In the genomic region with DNA sequence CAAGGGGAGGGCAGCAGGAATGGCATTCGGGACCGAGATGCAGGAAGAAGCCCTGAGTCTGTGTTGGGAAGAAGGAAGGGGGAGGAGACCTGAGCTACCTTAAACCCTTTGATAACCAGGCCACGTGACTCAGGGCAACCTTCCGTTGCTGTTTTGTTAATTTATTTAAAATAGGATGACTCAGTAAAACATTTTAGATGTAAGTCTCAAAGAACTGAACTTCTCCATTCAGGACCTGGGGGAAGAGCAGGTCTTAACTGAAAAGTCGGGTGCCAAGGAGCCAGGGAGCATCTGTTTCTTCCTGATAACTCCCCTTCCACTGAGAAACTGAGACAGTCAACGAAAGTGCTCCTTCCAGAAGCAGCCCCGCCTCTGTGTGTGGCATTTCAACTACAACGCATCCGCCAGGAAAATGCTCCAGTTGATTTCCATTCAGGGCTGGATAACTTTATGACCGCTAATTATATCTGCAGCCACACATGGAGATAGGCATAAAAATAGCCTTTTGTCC, we compare ENCODE assay signal across 10 cellular contexts.
DNase-seq lines count a peak whose midpoint lies in the region; ATAC-seq, FAIRE-seq and TF ChIP-seq lines count a peak whose summit lies in the region.
"Had no signal": no experiment of that assay in that cellular context is flagged by ENCODE, and none has a peak within 500 bp of the region (broad histone marks: within the 10 kb centered on the region; RNA-seq: fewer than 3 reads in every experiment).

No MANE protein-coding gene starts in this region.

- no peaks in the 10 kb centered on the region for H3K9me3 ChIP-seq in CD4-positive, CD25-positive, alpha-beta regulatory T cell (ENCODE audit: control insufficient read depth in 2 of 2, low read length in 2 of 2)
- H3K9me3 ChIP-seq in H1 (ENCODE audit: insufficient read depth in 2 of 2, low read depth in 1 of 2, low read length in 1 of 2), result no peaks in the 10 kb centered on the region; a peak in 1 of 4 replicates
- no peaks in the 10 kb centered on the region for H3K9me3 ChIP-seq in mucosa of descending colon

- POLR2A ChIA-PET in H1 (lab: Charles Lee; ENCODE audit: partially characterized antibody), result interaction anchor here (0.9 to 1.3 kb wide), 3 partner anchors 19 to 44 kb away, joined by 3 read pairs; no protein-coding TSS in a partner anchor
- POLR2A ChIA-PET in GM10248 (lab: Yijun Ruan, JAX), result no interaction called here

- ATAC-seq in CD4-positive, CD25-positive, alpha-beta regulatory T cell (ENCODE audit: low read depth in 2 of 2), result no peak
- ATAC-seq in mucosa of descending colon (peak; percentile 73), HG02852 (IDR thresholded peaks at IDR 0.05; ENCODE audit: unreplicated experiment) (no peak)

- TF ChIP-seq EP300 in H1 (IDR thresholded peaks at IDR 0.05; ENCODE audit: borderline replicate concordance in 1 of 2, low read depth in 2 of 2, low read length in 2 of 2), result 0 out of 3 replicates have a peak, but pooled peaks of 1 of the 2 experiments have one; percentile 20

- H2BK120ac ChIP-seq in H1 (replicated peaks; ENCODE audit: low read depth, low read length), result no peak overlapping the region

- peak overlapping the region; percentile 92; the same call in 1 of the 2 replicates for H2AK5ac ChIP-seq in H1 (ENCODE audit: low read depth, low read length)

- intact Hi-C loops in mucosa of descending colon (cut with DNase I, micrococcal nuclease), result no loop called here

- H3K79me2 ChIP-seq in H1 (ENCODE audit: control insufficient read depth in 1 of 2, insufficient read depth in 2 of 2, low read length in 2 of 2), result no peaks in the 10 kb centered on the region

- peaks cover 45% of the 10 kb centered on the region for H3K4me1 ChIP-seq in CD4-positive, CD25-positive, alpha-beta regulatory T cell (ENCODE audit: control insufficient read depth, insufficient read depth, low read length, poor library complexity, severe bottlenecking)
- H3K4me1 ChIP-seq in H1 (replicated peaks in 1 of 4; ENCODE audit: control insufficient read depth in 3 of 4, insufficient read depth in 4 of 4, low read length in 3 of 4), result peaks cover 33 to 54% (median 41%) of the 10 kb centered on the region in 4 experiments
- H3K4me1 ChIP-seq in mucosa of descending colon (ENCODE audit: low read depth), result peaks cover 36% of the 10 kb centered on the region

- H4K20me1 ChIP-seq in H1 (replicated peaks in 1 of 2; ENCODE audit: control insufficient read depth in 1 of 2, insufficient read depth in 2 of 2, low read length in 2 of 2), result no peaks in the 10 kb centered on the region

- peaks cover 47% of the 10 kb centered on the region for H3K36me3 Mint-ChIP-seq in CD4-positive, CD25-positive, alpha-beta regulatory T cell

- TF ChIP-seq POLR2A in H1 (IDR thresholded peaks at IDR 0.05; ENCODE audit: control extremely low read depth in 1 of 2, low read depth in 2 of 2, low read length in 2 of 2), result peak in 1 of 2 experiments; percentile 41; a peak in 1 of 3 replicates

- H3K4me2 ChIP-seq in H1 (ENCODE audit: insufficient read depth in 1 of 2, low read depth in 2 of 2, low read length in 2 of 2), result peak overlapping the region; percentile 51 to 62; a peak in 3 of 4 replicates

- H2BK20ac ChIP-seq in H1 (ENCODE audit: low read length), result peak overlapping the region; percentile 43; the same call in 1 of the 2 replicates

- peak in 1 of 3 donors; percentile 32 for DNase-seq in CD4-positive, CD25-positive, alpha-beta regulatory T cell
- DNase-seq in NCI-H526 treated with DMSO at 0.1 percent for 48 hours (lab: John Stamatoyannopoulos, UW), result peak; percentile 82
- DNase-seq in H1 (ENCODE audit: low read depth in 1 of 2, low spot score in 2 of 2), result peak in 1 of 2 experiments; percentile 47
- DNase-seq in mucosa of descending colon, result peak; percentile 74 to 86 (median 75)
- no peak for DNase-seq in urothelium cell line (ENCODE audit: low spot score)
- no peak for DNase-seq in GM10248 (ENCODE audit: extremely low spot score)
- DNase-seq in stimulated activated CD4-positive, alpha-beta T cell treated with anti-CD3 and anti-CD28 coated beads, Interleukin-4, amount 100 ng/mL, for 4 hours, result no peak
- DNase-seq: KBM-7 had no signal

- no peaks in the 10 kb centered on the region for H3K27me3 ChIP-seq in CD4-positive, CD25-positive, alpha-beta regulatory T cell (ENCODE audit: control insufficient read depth, insufficient read depth, low read length)
- H3K27me3 ChIP-seq in H1 (replicated peaks in 1 of 4; ENCODE audit: control insufficient read depth in 3 of 4, extremely low read depth in 1 of 4, insufficient read depth in 3 of 4, low read length in 3 of 4), result no peaks in the 10 kb centered on the region

- H3K4me3 Mint-ChIP-seq in CD4-positive, CD25-positive, alpha-beta regulatory T cell, result peak overlapping the region in 1 of 4 donors; percentile 7

- no peak overlapping the region for H4K5ac ChIP-seq in H1 (ENCODE audit: insufficient read length, low read depth, low read length)

- peaks cover 26 to 65% (median 49%) of the 10 kb centered on the region in 4 donors for H3K4me1 Mint-ChIP-seq in CD4-positive, CD25-positive, alpha-beta regulatory T cell

- peak overlapping the region; percentile 94 for H2BK5ac ChIP-seq in H1 (ENCODE audit: low read depth, low read length)

- no peaks in the 10 kb centered on the region for H3K27me3 Mint-ChIP-seq in CD4-positive, CD25-positive, alpha-beta regulatory T cell

- H4K8ac ChIP-seq in H1 (ENCODE audit: extremely low read depth, insufficient read depth, low read length), result no peak overlapping the region

- no peak overlapping the region for H2AFZ ChIP-seq in H1 (ENCODE audit: low read length)

- peak overlapping the region; percentile 25; the same call in 1 of the 2 replicates for H3K18ac ChIP-seq in H1 (ENCODE audit: extremely low read depth, low read length)

- no peaks in the 10 kb centered on the region for H3K9me3 Mint-ChIP-seq in CD4-positive, CD25-positive, alpha-beta regulatory T cell

- FAIRE-seq in H1 (lab: Jason Lieb, UNC) (no peak), urothelium cell line (lab: Jason Lieb, UNC) (no peak)
- FAIRE-seq: astrocyte had no signal

- no peak overlapping the region for H3K4ac ChIP-seq in H1 (replicated peaks; ENCODE audit: insufficient read length, low read depth, low read length)

- H4K91ac ChIP-seq in H1 (replicated peaks; ENCODE audit: insufficient read length, low read length), result peak overlapping the region; percentile 50

- H3K23me2 ChIP-seq in H1 (ENCODE audit: low read depth, low read length), result peaks cover 3% of the 10 kb centered on the region; the same call in 1 of the 2 replicates

- TF ChIP-seq CTCF in H1 (IDR thresholded peaks at IDR 0.05; ENCODE audit: control extremely low read depth in 1 of 3, insufficient read depth in 1 of 3, low read depth in 1 of 3, low read length in 3 of 3) (no peak), mucosa of descending colon (IDR thresholded peaks at IDR 0.05) (no peak), GM10248 (IDR thresholded peaks at IDR 0.05; ENCODE audit: control extremely low read depth, extremely low read depth, low read depth, missing control alignments) (no peak)

- H2BK12ac ChIP-seq in H1 (ENCODE audit: low read depth, low read length), result peak overlapping the region; percentile 95; the same call in 1 of the 2 replicates

- H3K79me1 ChIP-seq in H1 (ENCODE audit: low read depth, low read length), result no peaks in the 10 kb centered on the region

- peak overlapping the region in 2 of 3 donors; percentile 61 to 70 for H3K27ac Mint-ChIP-seq in CD4-positive, CD25-positive, alpha-beta regulatory T cell

- no peak overlapping the region for H3K27ac ChIP-seq in CD4-positive, CD25-positive, alpha-beta regulatory T cell (ENCODE audit: insufficient read depth, low read length, poor library complexity, severe bottlenecking)
- peak overlapping the region; percentile 62; the same call in 1 of the 2 replicates for H3K27ac ChIP-seq in H1 (ENCODE audit: low read depth, low read length)

- no peak overlapping the region for H3K4me3 ChIP-seq in CD4-positive, CD25-positive, alpha-beta regulatory T cell (ENCODE audit: low read depth, low read length)
- H3K4me3 ChIP-seq in H1 (ENCODE audit: extremely low read depth in 1 of 4, insufficient read depth in 2 of 4, low read depth in 3 of 4, low read length in 4 of 4) (peak overlapping the region in 1 of 4 experiments; percentile 19; a peak in 2 of 8 replicates), mucosa of descending colon (no peak overlapping the region)

- WGBS in H1 (ENCODE audit: extremely low coverage in 1 of 2, insufficient coverage in 1 of 2, insufficient read length in 1 of 2, insufficient replicate concordance in 2 of 2, low coverage in 1 of 2, low lambda C conversion rate in 2 of 2, missing lambda C conversion rate in 1 of 2), 2 experiments, result 17% methylated on average over 10 of the region's 10 CpGs; no CpG with 5 or more reads in 1 of the 2 experiments

- H3K56ac ChIP-seq in H1 (replicated peaks; ENCODE audit: insufficient read length, low read depth, low read length), result no peak overlapping the region

- TF ChIP-seq RAD21 in H1 (IDR thresholded peaks at IDR 0.05 in 1 of 2, conservative IDR thresholded peaks at IDR 0.05 in 1 of 2; ENCODE audit: low read depth in 2 of 2, low read length in 2 of 2), result no peak

- H3K14ac ChIP-seq in H1 (ENCODE audit: insufficient read length), result no peak overlapping the region

- H2BK15ac ChIP-seq in H1 (ENCODE audit: low read length), result no peak overlapping the region

- H3K9ac ChIP-seq in H1 (replicated peaks in 1 of 4; ENCODE audit: extremely low read depth in 1 of 4, low read depth in 3 of 4, low read length in 3 of 4), result no peak overlapping the region

- H3K36me3 ChIP-seq in CD4-positive, CD25-positive, alpha-beta regulatory T cell (ENCODE audit: control insufficient read depth, insufficient read depth, low read length), result peaks cover 49% of the 10 kb centered on the region
- H3K36me3 ChIP-seq in H1 (ENCODE audit: control insufficient read depth in 2 of 4, insufficient read depth in 4 of 4, low read length in 3 of 4), result peaks cover 0 to 9% (median 2%) of the 10 kb centered on the region in 4 experiments; a peak in 4 of 8 replicates
- H3K36me3 ChIP-seq in mucosa of descending colon (ENCODE audit: low read depth), result no peaks in the 10 kb centered on the region

- CTCF ChIA-PET in H1 (lab: Charles Lee; ENCODE audit: partially characterized antibody), result interaction anchor here (0.8 to 1.0 kb wide), 2 partner anchors 15 to 105 kb away, joined by 3 read pairs; no protein-coding TSS in a partner anchor
- CTCF ChIA-PET in GM10248 (lab: Yijun Ruan, JAX), result interaction anchor here (1.0 to 2.4 kb wide), 3 partner anchors 20 to 122 kb away, joined by 3 to 12 read pairs (median 8); no protein-coding TSS in a partner anchor

- no peak overlapping the region for H3K23ac ChIP-seq in H1 (ENCODE audit: insufficient read length)

TF ChIP-seq in H1, 55 proteins besides CTCF, POLR2A, EP300 and RAD21 (continues in another document):
- TF ChIP-seq RNF2 (IDR thresholded peaks at IDR 0.05; ENCODE audit: borderline replicate concordance, low read depth, low read length, missing control alignments, poor library complexity, severe bottlenecking) (no peak), ASH2L (IDR thresholded peaks at IDR 0.05; ENCODE audit: low read length) (peak; percentile 11), MAFK (IDR thresholded peaks at IDR 0.05; ENCODE audit: low read depth, low read length) (peak; percentile 46; the same call in 1 of the 2 replicates), RFX5 (IDR thresholded peaks at IDR 0.05; ENCODE audit: borderline replicate concordance, low read depth, low read length) (no peak), SIN3A (conservative IDR thresholded peaks at IDR 0.05 in 1 of 2, IDR thresholded peaks at IDR 0.05 in 1 of 2; ENCODE audit: low read depth in 1 of 2, low read length in 2 of 2) (no peak)

Comparison
In these comparisons a context has a peak if more than half of its experiments do, and no peak if none do; other contexts are left out.
1. DNase-seq: peak in NCI-H526 treated with DMSO at 0.1 percent for 48 hours (single experiment) and mucosa of descending colon (3 of 3); none in urothelium cell line (single experiment), GM10248 (single experiment) and stimulated activated CD4-positive, alpha-beta T cell treated with anti-CD3 and anti-CD28 coated beads, Interleukin-4, amount 100 ng/mL, for 4 hours (0 of 2).